19 cellular contexts compared by ENCODE assay signal in the genomic region with DNA sequence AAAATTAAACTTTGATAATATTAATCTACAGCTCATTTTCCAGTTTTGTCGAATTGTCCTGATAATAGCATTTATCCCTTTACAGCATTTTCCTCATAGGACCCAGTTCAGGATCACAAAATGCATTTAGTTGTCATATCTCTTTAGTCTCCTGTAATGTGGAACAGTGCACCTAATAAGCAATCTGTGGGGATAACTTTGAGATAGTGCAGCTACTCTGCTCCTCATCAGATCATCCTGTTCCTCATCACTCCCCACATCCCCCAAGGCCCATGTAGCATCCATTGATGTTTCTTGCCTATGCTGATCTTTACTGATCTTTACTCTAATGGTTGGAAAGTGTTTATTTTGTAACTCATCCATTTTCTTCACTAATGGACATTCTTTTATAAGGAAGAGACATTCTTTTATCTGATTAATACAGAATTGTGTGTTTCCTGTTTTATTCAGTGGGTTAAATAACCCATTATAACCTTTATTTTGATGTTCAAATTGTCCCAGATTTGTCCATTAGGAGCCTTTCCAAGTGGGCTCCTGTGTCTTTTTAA.
"Had no signal": no experiment of that assay in that cellular context is flagged by ENCODE, and none has a peak within 500 bp of the region (broad histone marks: within the 10 kb centered on the region; RNA-seq: fewer than 3 reads in every experiment).

No MANE protein-coding gene starts in this region.

- H3K27ac ChIP-seq: colonic mucosa, testis, upper lobe of right lung had no signal

- H3K27ac Mint-ChIP-seq: activated CD4-positive, alpha-beta T cell treated with anti-CD3 and anti-CD28 coated beads, Interleukin-2, amount 10 ng/mL, durations not matched to agents 24 days and 14 days; activated CD8-positive, alpha-beta T cell treated with anti-CD3 and anti-CD28 coated beads, Interleukin-2, amount 10 ng/mL, durations not matched to agents 7 days and 5 days; activated naive CD8-positive, alpha-beta T cell treated with anti-CD3 and anti-CD28 coated beads for 36 hours; memory B cell; stimulated activated memory B cell treated with anti-CD40 and anti-IgM and Interleukin-4, amounts not matched to agents 10 μg/mL and 1 μg/mL and 100 μg/mL, for 72 hours; T-cell had no signal

- H3K27me3 Mint-ChIP-seq: activated CD4-positive, alpha-beta T cell treated with anti-CD3 and anti-CD28 coated beads, Interleukin-2, amount 10 ng/mL, durations not matched to agents 24 days and 14 days; activated naive CD8-positive, alpha-beta T cell treated with anti-CD3 and anti-CD28 coated beads for 36 hours; memory B cell; naive thymus-derived CD4-positive, alpha-beta T cell; stimulated activated memory B cell treated with anti-CD40 and anti-IgM and Interleukin-4, amounts not matched to agents 10 μg/mL and 1 μg/mL and 100 μg/mL, for 72 hours; T-cell had no signal

- H3K4me3 ChIP-seq: colonic mucosa, spleen, testis, upper lobe of right lung had no signal

- DNase-seq: activated CD4-positive, alpha-beta T cell treated with anti-CD3 and anti-CD28 coated beads, Interleukin-2, amount 10 ng/mL, durations not matched to agents 24 days and 14 days; activated CD4-positive, CD25-positive, alpha-beta regulatory T cell; activated CD8-positive, alpha-beta T cell treated with anti-CD3 and anti-CD28 coated beads, Interleukin-2, amount 10 ng/mL, durations not matched to agents 7 days and 5 days; activated effector memory CD4-positive, alpha-beta T cell treated with anti-CD3 and anti-CD28 coated beads, Interleukin-2, amount 50 U/mL, for 16 hours; activated naive CD8-positive, alpha-beta T cell treated with anti-CD3 and anti-CD28 coated beads for 36 hours; activated T-cell treated with anti-CD3 and anti-CD28 coated beads, Interleukin-2, amount 50 U/mL, for 4 hours; amygdala; central memory CD4-positive, alpha-beta T cell; colonic mucosa; naive thymus-derived CD4-positive, alpha-beta T cell; retina; spleen; stimulated activated CD4-positive, alpha-beta T cell treated with anti-CD3 and anti-CD28 coated beads, Interleukin-4, amount 100 ng/mL, for 4 hours; T-cell; T-helper 9 cell; testis; upper lobe of right lung had no signal

- H3K36me3 ChIP-seq: colonic mucosa, upper lobe of right lung had no signal

- H3K9me3 Mint-ChIP-seq: activated CD4-positive, alpha-beta T cell treated with anti-CD3 and anti-CD28 coated beads, Interleukin-2, amount 10 ng/mL, durations not matched to agents 24 days and 14 days; activated naive CD8-positive, alpha-beta T cell treated with anti-CD3 and anti-CD28 coated beads for 36 hours; activated T-cell treated with anti-CD3 and anti-CD28 coated beads, Interleukin-2, amount 50 U/mL, for 4 hours; memory B cell; naive thymus-derived CD4-positive, alpha-beta T cell; stimulated activated memory B cell treated with anti-CD40 and anti-IgM and Interleukin-4, amounts not matched to agents 10 μg/mL and 1 μg/mL and 100 μg/mL, for 72 hours; T-cell had no signal

- H3K9me3 ChIP-seq: colonic mucosa, spleen, testis, upper lobe of right lung had no signal

- H3K4me1 ChIP-seq: colonic mucosa, testis had no signal

- H3K27me3 ChIP-seq: colonic mucosa, spleen, testis, upper lobe of right lung had no signal

- H3K4me3 Mint-ChIP-seq: activated CD4-positive, alpha-beta T cell treated with anti-CD3 and anti-CD28 coated beads, Interleukin-2, amount 10 ng/mL, durations not matched to agents 24 days and 14 days; activated CD8-positive, alpha-beta T cell treated with anti-CD3 and anti-CD28 coated beads, Interleukin-2, amount 10 ng/mL, durations not matched to agents 7 days and 5 days; activated naive CD8-positive, alpha-beta T cell treated with anti-CD3 and anti-CD28 coated beads for 36 hours; activated T-cell treated with anti-CD3 and anti-CD28 coated beads, Interleukin-2, amount 50 U/mL, for 4 hours; memory B cell; stimulated activated memory B cell treated with anti-CD40 and anti-IgM and Interleukin-4, amounts not matched to agents 10 μg/mL and 1 μg/mL and 100 μg/mL, for 72 hours; T-cell had no signal

- ATAC-seq: activated CD8-positive, alpha-beta T cell treated with anti-CD3 and anti-CD28 coated beads, Interleukin-2, amount 10 ng/mL, durations not matched to agents 7 days and 5 days; activated T-cell treated with anti-CD3 and anti-CD28 coated beads, Interleukin-2, amount 50 U/mL, for 4 hours; naive thymus-derived CD4-positive, alpha-beta T cell; stimulated activated memory B cell treated with anti-CD40 and anti-IgM and Interleukin-4, amounts not matched to agents 10 μg/mL and 1 μg/mL and 100 μg/mL, for 72 hours; T-cell; upper lobe of right lung had no signal
